Comparison of ENCODE assay signal across 16 cellular contexts in the genomic region with DNA sequence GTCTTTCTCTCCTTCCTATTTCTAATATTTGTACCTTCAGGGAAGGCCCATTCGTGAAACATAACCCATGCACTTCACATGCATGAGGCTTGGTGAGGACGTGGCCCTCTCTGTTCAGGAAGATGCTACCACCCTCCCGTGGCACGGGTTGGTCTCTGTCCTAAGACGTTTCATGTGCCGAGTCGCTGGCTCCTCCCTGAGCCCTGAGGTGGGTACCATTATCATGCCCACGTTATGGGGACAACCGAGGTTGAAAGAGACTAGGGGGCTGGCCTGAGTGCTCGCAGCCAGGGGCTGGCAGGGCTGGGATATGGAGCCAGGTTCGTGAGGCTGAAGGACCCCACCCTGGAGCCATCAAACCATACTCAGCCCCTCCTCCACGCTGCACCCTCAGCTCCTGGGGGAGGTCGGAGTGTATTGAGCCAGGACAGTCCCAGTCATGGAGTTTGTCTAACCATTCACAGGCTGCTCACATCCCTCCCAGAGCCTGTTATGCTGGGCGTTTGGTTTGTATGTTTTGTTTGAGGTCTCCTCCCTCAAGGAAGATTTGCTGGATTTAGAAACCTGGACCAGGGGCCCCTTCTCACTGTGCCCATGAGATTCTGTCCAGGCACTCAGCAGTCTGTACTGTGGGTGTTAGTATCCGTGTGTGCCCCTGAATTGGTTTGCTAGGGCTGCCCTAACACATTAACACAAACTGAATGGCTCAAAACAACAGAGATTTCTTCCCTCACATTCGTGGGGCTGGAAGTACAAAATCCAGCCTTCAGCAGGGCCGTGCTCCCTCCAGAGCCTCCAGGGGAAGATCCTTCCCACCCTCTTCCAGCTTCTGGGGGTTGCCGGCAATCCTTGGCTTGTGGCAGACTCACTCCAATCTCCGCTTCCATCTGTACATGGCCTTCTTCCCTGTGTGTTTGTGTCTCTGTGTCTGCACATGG.
"Had no signal": no experiment of that assay in that cellular context is flagged by ENCODE, and none has a peak within 500 bp of the region (broad histone marks: within the 10 kb centered on the region; RNA-seq: fewer than 3 reads in every experiment).

No MANE protein-coding gene starts in this region.

- ATAC-seq: activated CD4-positive, CD25-positive, alpha-beta regulatory T cell treated with anti-CD3 and anti-CD28 coated beads, Interleukin-2, amount 50 U/mL, for 24 hours; activated naive CD8-positive, alpha-beta T cell treated with anti-CD3 and anti-CD28 coated beads, Interleukin-2, amount 50 U/mL, for 24 hours had no signal

- H3K27ac ChIP-seq: brain microvascular endothelial cell, tibial nerve had no signal

- H3K9me3 Mint-ChIP-seq: activated naive CD8-positive, alpha-beta T cell treated with anti-CD3 and anti-CD28 coated beads, Interleukin-2, amount 50 U/mL, for 24 hours; immature natural killer cell; nephron; T-helper 1 cell treated with Interleukin-12 subunit alpha and Interleukin-12 subunit beta and Interleukin-4 antibody, amounts not matched to agents 30 μg/mL and 1 μg/mL, for 36 hours had no signal

- FAIRE-seq: endothelial cell of umbilical vein had no signal

- H3K27ac Mint-ChIP-seq: activated naive CD8-positive, alpha-beta T cell treated with anti-CD3 and anti-CD28 coated beads, Interleukin-2, amount 50 U/mL, for 24 hours; immature natural killer cell; T-helper 1 cell treated with Interleukin-12 subunit alpha and Interleukin-12 subunit beta and Interleukin-4 antibody, amounts not matched to agents 30 μg/mL and 1 μg/mL, for 36 hours had no signal

- H3K4me3 ChIP-seq: tibial nerve had no signal

- H3K4me3 Mint-ChIP-seq: activated naive CD8-positive, alpha-beta T cell treated with anti-CD3 and anti-CD28 coated beads, Interleukin-2, amount 50 U/mL, for 24 hours; immature natural killer cell; nephron; T-helper 1 cell treated with Interleukin-12 subunit alpha and Interleukin-12 subunit beta and Interleukin-4 antibody, amounts not matched to agents 30 μg/mL and 1 μg/mL, for 36 hours had no signal

- H3K36me3 Mint-ChIP-seq: immature natural killer cell had no signal

- H3K36me3 ChIP-seq: brain microvascular endothelial cell, tibial nerve had no signal

- H3K4me1 Mint-ChIP-seq: activated naive CD8-positive, alpha-beta T cell treated with anti-CD3 and anti-CD28 coated beads, Interleukin-2, amount 50 U/mL, for 24 hours; immature natural killer cell had no signal

- H3K9me3 ChIP-seq: tibial nerve had no signal

- DNase-seq: activated naive CD4-positive, alpha-beta T cell treated with Interleukin-2 at 50 U/mL for 16 hours; activated naive CD8-positive, alpha-beta T cell treated with anti-CD3 and anti-CD28 coated beads, Interleukin-2, amount 50 U/mL, for 24 hours; brain microvascular endothelial cell; cortex of kidney; effector CD8-positive, alpha-beta T cell; immature natural killer cell; mesenchymal stem cell; nucleus accumbens; stimulated activated CD4-positive, alpha-beta T cell treated with anti-CD3 and anti-CD28 coated beads, Interleukin-12 subunit alpha, Interleukin-12 subunit beta, amount 100 ng/mL, for 4 hours; stimulated activated CD4-positive, alpha-beta T cell treated with anti-CD3 and anti-CD28 coated beads, Interleukin-1b, Interleukin-23, amount 100 ng/mL, for 48 hours; stimulated activated naive CD4-positive, alpha-beta T cell treated with Interleukin-2 at 50 U/mL for 16 hours had no signal

- H3K27me3 ChIP-seq: brain microvascular endothelial cell, tibial nerve had no signal
